In the genomic region with DNA sequence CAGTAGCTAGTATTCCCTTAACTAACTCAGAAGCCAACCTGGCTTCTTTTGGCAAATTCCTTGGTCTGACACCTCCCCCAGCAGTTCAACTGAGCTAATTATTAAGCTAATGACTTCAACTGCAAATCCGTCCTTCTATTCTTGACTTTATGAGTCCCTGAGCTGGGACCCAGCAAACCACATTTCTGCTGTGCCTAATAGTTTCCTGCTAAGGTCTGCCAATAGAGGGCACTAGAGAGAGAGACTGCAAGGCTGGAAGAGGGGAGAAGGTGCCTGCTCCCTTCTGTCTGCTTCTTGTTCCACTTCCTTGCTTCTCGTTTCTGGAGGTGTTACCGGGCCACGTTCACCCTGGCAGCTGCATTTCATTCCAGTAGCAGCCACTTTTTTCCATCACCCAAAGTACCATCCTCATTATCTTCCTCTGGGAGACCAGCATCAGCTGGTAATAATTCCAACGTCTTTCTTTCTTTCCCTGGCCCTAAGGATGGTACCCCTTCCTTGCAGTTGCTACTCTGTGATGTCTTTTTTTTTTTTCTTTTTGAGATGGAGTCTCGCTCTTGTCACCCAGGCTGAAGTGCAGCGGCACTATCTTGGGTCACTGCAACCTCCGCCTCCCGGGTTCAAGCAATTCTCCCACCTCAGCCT, we compare ENCODE assay signal across 9 cellular contexts.
A peak's percentile ranks its signal among the peaks of the same experiment; 100 is the strongest.
DNase-seq lines count a peak whose midpoint lies in the region; ATAC-seq, FAIRE-seq and TF ChIP-seq lines count a peak whose summit lies in the region.
"Had no signal": no experiment of that assay in that cellular context is flagged by ENCODE, and none has a peak within 500 bp of the region (broad histone marks: within the 10 kb centered on the region; RNA-seq: fewer than 3 reads in every experiment).

No MANE protein-coding gene starts in this region.

- CTCF ChIA-PET in activated CD8-positive, alpha-beta T cell treated with anti-CD3 and anti-CD28 coated beads for 36 hours (lab: Charles Lee): interaction anchor here (0.6 to 3.8 kb wide), 49 partner anchors 9 to 965 kb away, joined by 3 to 41 read pairs (median 4); no protein-coding TSS in a partner anchor

- H3K27ac Mint-ChIP-seq in activated CD8-positive, alpha-beta T cell treated with anti-CD3 and anti-CD28 coated beads for 36 hours: no peak overlapping the region

- DNase-seq in NCI-H510A treated with DMSO at 0.1 percent for 48 hours (lab: John Stamatoyannopoulos, UW): peak; percentile 84
- no peak for DNase-seq in NCI-H510A (lab: John Stamatoyannopoulos, UW)
- peak; percentile 39 for DNase-seq in H54 (ENCODE audit: insufficient read length, low spot score)
- DNase-seq in NCI-H2029 treated with DMSO at 0.1 percent for 48 hours (lab: John Stamatoyannopoulos, UW): peak; percentile 30
- DNase-seq in activated CD8-positive, alpha-beta T cell treated with anti-CD3 and anti-CD28 coated beads for 36 hours: peak; percentile 42
- DNase-seq in heart left ventricle: peak in 3 of 5 donors; percentile 33 to 43 (median 34)
- DNase-seq in retinal pigment epithelial cell (ENCODE audit: low read depth): no peak
- no peak for DNase-seq in effector CD4-positive, alpha-beta T cell

- H3K4me3 ChIP-seq in heart left ventricle (no peak overlapping the region), retinal pigment epithelial cell (ENCODE audit: low read length) (no peak overlapping the region)

- H3K4me1 Mint-ChIP-seq in activated CD8-positive, alpha-beta T cell treated with anti-CD3 and anti-CD28 coated beads for 36 hours (ENCODE audit: low read depth): peaks cover 9% of the 10 kb centered on the region

- no peaks in the 10 kb centered on the region for H3K9me3 Mint-ChIP-seq in activated CD8-positive, alpha-beta T cell treated with anti-CD3 and anti-CD28 coated beads for 36 hours

- peak; percentile 75 for TF ChIP-seq CTCF in activated CD8-positive, alpha-beta T cell treated with anti-CD3 and anti-CD28 coated beads for 36 hours (IDR thresholded peaks at IDR 0.05)
- TF ChIP-seq CTCF in heart left ventricle (IDR thresholded peaks at IDR 0.05): peak; percentile 62 to 84 (median 72)
- peak; percentile 96 for TF ChIP-seq CTCF in retinal pigment epithelial cell (conservative IDR thresholded peaks at IDR 0.05; ENCODE audit: low read depth, low read length)

- POLR2A ChIA-PET in activated CD8-positive, alpha-beta T cell treated with anti-CD3 and anti-CD28 coated beads for 36 hours (lab: Charles Lee): interaction anchor here (1.2 kb wide), 1 partner anchor 57 kb away, joined by 3 read pairs; no protein-coding TSS in a partner anchor

- H3K27me3 ChIP-seq in heart left ventricle: no peaks in the 10 kb centered on the region

- intact Hi-C loops in activated CD8-positive, alpha-beta T cell treated with anti-CD3 and anti-CD28 coated beads for 36 hours (cut with micrococcal nuclease): loop anchor here (10.0 kb wide), 1 partner anchor 104 kb away; no protein-coding TSS in a partner anchor
- intact Hi-C loops in heart left ventricle (cut with DNase I): loop anchor here in 8 of 10 donors (2.0 to 10.0 kb wide), 7 partner anchors 61 to 969 kb away; no protein-coding TSS in a partner anchor

- H3K4me1 ChIP-seq in heart left ventricle: peaks cover 0 to 16% (median 0%) of the 10 kb centered on the region in 12 donors

- ATAC-seq in activated CD8-positive, alpha-beta T cell treated with anti-CD3 and anti-CD28 coated beads for 36 hours: peak; percentile 92
- peak in 2 of 4 donors; percentile 73 to 84 for ATAC-seq in heart left ventricle

- H3K27ac ChIP-seq in heart left ventricle: no peak overlapping the region

- no peaks in the 10 kb centered on the region for H3K36me3 ChIP-seq in heart left ventricle

- no peaks in the 10 kb centered on the region for H3K9me3 ChIP-seq in heart left ventricle

- H3K27me3 Mint-ChIP-seq in activated CD8-positive, alpha-beta T cell treated with anti-CD3 and anti-CD28 coated beads for 36 hours: no peaks in the 10 kb centered on the region

- 59 to 63% (median 61%) methylated on average over 9 of the region's 9 CpGs for WGBS in heart left ventricle, 4 donors

- no peak overlapping the region for H3K4me3 Mint-ChIP-seq in activated CD8-positive, alpha-beta T cell treated with anti-CD3 and anti-CD28 coated beads for 36 hours

- H3K36me3 Mint-ChIP-seq in activated CD8-positive, alpha-beta T cell treated with anti-CD3 and anti-CD28 coated beads for 36 hours (ENCODE audit: low read depth): no peaks in the 10 kb centered on the region

- TF ChIP-seq POLR2A in H54 (IDR thresholded peaks at IDR 0.05; ENCODE audit: low read depth, low read length): no peak
- no peak for TF ChIP-seq POLR2A in heart left ventricle (IDR thresholded peaks at IDR 0.05)

- FAIRE-seq in H54 (lab: Jason Lieb, UNC): no peak
- FAIRE-seq: G401.6 had no signal

Comparison
In these comparisons a context has a peak if more than half of its experiments do, and no peak if none do; other contexts are left out.
1. DNase-seq: peak in NCI-H510A treated with DMSO at 0.1 percent for 48 hours (single experiment), H54 (single experiment), NCI-H2029 treated with DMSO at 0.1 percent for 48 hours (single experiment), activated CD8-positive, alpha-beta T cell treated with anti-CD3 and anti-CD28 coated beads for 36 hours (single experiment) and heart left ventricle (3 of 5); none in NCI-H510A (single experiment), retinal pigment epithelial cell (single experiment) and effector CD4-positive, alpha-beta T cell (single experiment).
2. Peak in every context shown above with its lines, with median percentiles within 50 percentile points of each other: CTCF ChIP-seq.